8 cellular contexts compared by ENCODE assay signal in the genomic region with DNA sequence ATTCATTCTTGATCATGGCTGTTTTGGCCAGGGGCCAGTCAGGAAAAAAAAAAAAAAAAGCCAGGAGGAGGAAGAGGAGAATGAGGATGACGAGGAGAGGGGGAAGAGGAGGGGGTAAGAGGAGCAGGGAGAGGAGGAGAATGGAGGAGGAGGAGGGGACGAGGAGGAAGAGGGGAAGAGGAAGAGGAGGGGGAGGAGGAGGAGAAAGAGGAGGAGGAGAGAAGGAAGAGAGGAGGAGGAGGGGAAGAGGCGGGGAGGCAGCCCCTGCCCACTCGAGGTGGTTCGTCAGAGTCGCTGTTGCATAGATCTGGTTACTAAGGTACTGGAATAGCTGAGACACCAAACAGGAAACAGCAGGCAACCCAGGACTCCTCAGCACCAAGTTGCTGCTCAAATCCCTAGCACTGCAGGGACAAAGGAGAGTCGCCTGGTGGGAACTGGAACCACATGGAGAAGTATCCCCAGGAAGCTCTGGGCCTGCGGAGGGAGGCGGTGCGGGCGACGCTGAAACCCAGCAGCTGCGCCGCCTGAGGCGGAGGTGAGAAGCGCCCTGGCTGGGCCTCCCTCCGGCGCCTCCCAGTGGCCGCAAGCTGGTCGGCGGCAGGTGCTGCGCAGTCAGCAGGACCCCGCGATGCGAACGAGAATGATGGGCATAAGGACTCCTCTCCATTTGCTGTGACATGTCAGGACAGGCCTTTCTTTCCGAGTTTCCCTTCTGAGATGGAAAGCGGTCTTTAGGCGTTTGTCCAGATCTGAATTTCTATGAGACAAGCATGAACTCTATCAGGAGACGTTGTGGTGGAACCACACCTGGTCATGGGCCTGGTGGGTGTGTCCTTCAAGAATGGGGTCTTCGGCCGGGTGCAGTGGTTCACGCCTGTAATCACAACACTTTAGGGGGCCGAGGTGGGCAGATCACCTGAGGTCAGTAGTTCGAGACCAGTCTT. TPM values are rescaled to one million over a fixed set of nuclear protein-coding genes. Genes with fewer than 3 reads are reported as not detected.
DNase-seq lines count a peak whose midpoint lies in the region; ATAC-seq and TF ChIP-seq lines count a peak whose summit lies in the region.

No MANE protein-coding gene starts in this region.

- DNase-seq in OCI-M1 (lab: John Stamatoyannopoulos, UW): peak; percentile 84
- peak; percentile 65 for DNase-seq in activated T-helper 1 cell treated with Interleukin-2 at 50 U/mL for 16 hours (ENCODE audit: low read depth)
- peak; percentile 78 for DNase-seq in fibroblast of gingiva (ENCODE audit: low read depth)
- DNase-seq in naive B cell: peak; percentile 71
- DNase-seq in stimulated activated CD8-positive, alpha-beta memory T cell treated with anti-CD3 and anti-CD28 coated beads, Interleukin-7, amount 100 ng/mL, for 4 hours (ENCODE audit: low read depth in 2 of 2): peak; percentile 39 to 64

- peak overlapping the region; percentile 20 to 94 (median 77) for H3K27ac Mint-ChIP-seq in naive B cell

- H3K36me3 Mint-ChIP-seq in naive B cell: no peaks in the 10 kb centered on the region

- ATAC-seq in GM18520 (IDR thresholded peaks at IDR 0.05; ENCODE audit: unreplicated experiment): peak; percentile 53
- peak; percentile 65 for ATAC-seq in HG03457 (IDR thresholded peaks at IDR 0.05; ENCODE audit: unreplicated experiment)
- peak; percentile 96 to 97 for ATAC-seq in naive B cell (ENCODE audit: low read depth in 2 of 2)

- peak overlapping the region in 7 of 8 donors; percentile 56 to 79 (median 67) for H3K4me3 Mint-ChIP-seq in naive B cell

- peaks cover 12 to 15% (median 14%) of the 10 kb centered on the region in 3 donors for H3K4me1 Mint-ChIP-seq in naive B cell

- peaks cover 0 to 4% (median 3%) of the 10 kb centered on the region in 3 donors for H3K27me3 Mint-ChIP-seq in naive B cell

- TF ChIP-seq CTCF in 22Rv1 (IDR thresholded peaks at IDR 0.05): peak; percentile 99

- H3K27ac ChIP-seq in 22Rv1: no peak overlapping the region

- H3K9me3 Mint-ChIP-seq in naive B cell: no peaks in the 10 kb centered on the region

RNA-seq across cellular contexts. Expression of a gene that starts 17.5 kb away (rescaled TPM):
- polyA plus RNA-seq in naive B cell (ENCODE audit: low read depth in 6 of 6): not detected
